In the genomic region with DNA sequence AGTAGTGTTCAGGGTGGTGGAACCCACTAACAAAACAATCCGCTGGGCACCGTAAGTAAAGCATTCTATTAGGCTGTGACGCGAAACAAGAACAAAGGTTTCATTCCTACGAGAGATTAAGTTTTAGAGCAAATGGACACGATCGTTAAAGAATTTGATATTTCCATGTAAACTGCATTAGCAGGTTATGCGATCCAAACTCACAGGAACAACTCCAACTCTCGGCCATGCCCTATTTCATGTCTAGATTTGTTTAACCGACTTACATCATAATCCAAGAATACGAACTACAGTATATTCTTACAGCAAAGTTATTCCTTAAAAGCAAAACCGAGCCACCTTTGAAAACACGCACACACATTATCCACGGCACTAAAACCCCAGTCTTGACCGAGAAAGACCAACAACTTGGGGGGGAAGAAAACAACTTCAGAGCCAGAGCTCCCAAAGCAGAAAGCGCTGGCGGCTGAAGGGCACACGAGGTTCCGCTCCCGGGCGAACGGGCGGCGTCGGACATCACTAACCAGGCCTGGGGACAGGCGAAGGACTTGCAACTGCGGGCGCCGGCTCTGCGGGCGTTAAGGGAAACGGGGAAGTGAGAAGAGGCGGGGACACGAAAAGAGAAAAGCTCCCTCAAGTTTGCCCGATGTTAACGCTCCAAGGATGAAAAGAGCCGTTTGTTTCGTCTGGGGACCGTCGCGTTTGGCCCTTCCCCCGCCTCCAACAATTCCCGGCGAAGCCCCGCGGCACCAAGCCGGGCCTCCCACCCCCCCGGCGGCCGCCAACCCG, we compare ENCODE assay signal across 9 cellular contexts. TPM values are rescaled to one million over a fixed set of nuclear protein-coding genes. Genes with fewer than 3 reads are reported as not detected.
DNase-seq lines count a peak whose midpoint lies in the region; ATAC-seq, FAIRE-seq and TF ChIP-seq lines count a peak whose summit lies in the region.
"Had no signal": no experiment of that assay in that cellular context is flagged by ENCODE, and none has a peak within 500 bp of the region (broad histone marks: within the 10 kb centered on the region; RNA-seq: fewer than 3 reads in every experiment).

No MANE protein-coding gene starts in this region.

- H3K79me2 ChIP-seq in mammary epithelial cell (ENCODE audit: insufficient read depth, low read length) = peaks cover 60% of the 10 kb centered on the region

- peaks cover 4% of the 10 kb centered on the region for H3K4me1 ChIP-seq in mammary epithelial cell (ENCODE audit: insufficient read depth, low read length)
- peaks cover 3% of the 10 kb centered on the region for H3K4me1 ChIP-seq in skeletal muscle satellite cell (ENCODE audit: control insufficient read depth, insufficient read depth, low read length)

- H3K4me3 ChIP-seq in mammary epithelial cell (replicated peaks in 1 of 3; ENCODE audit: insufficient read depth in 1 of 3, low read depth in 2 of 3, low read length in 3 of 3) = peak overlapping the region; percentile 90 to 96 (median 93)
- peak overlapping the region; percentile 97 for H3K4me3 ChIP-seq in skeletal muscle satellite cell (ENCODE audit: low read length)

- H4K20me1 ChIP-seq in mammary epithelial cell (ENCODE audit: insufficient read depth, low read length) = no peaks in the 10 kb centered on the region

- H2AFZ ChIP-seq in mammary epithelial cell (ENCODE audit: low read depth, low read length) = peak overlapping the region; percentile 88

- peak overlapping the region; percentile 97 for H3K27ac ChIP-seq in mammary epithelial cell (ENCODE audit: insufficient read depth, low read depth, low read length)

- in situ Hi-C loops in mammary epithelial cell (cut with MboI; ENCODE audit: low sequenced_read_pairs in 2 of 2) = loop anchor here (25.0 kb wide), 3 partner anchors 234 to 459 kb away; no protein-coding TSS in a partner anchor

- no peaks in the 10 kb centered on the region for H3K36me3 ChIP-seq in mammary epithelial cell (ENCODE audit: insufficient read depth, low read length)
- H3K36me3 ChIP-seq in skeletal muscle satellite cell (ENCODE audit: insufficient read depth, low read length) = no peaks in the 10 kb centered on the region

- under 1% methylated on average over 32 of the region's 51 CpGs for WGBS in mammary epithelial cell (ENCODE audit: low coverage, missing lambda C conversion rate)

- CTCF ChIA-PET in mammary epithelial cell (lab: Charles Lee; ENCODE audit: low non-redundant PET) = interaction anchor here (0.6 to 0.8 kb wide), 5 partner anchors 33 to 362 kb away, joined by 3 to 7 read pairs (median 5); no protein-coding TSS in a partner anchor

- TF ChIP-seq CTCF in D721Med (IDR thresholded peaks at IDR 0.05; ENCODE audit: insufficient read depth, missing control alignments) (no peak), mammary epithelial cell (conservative IDR thresholded peaks at IDR 0.05 in 1 of 2, IDR thresholded peaks at IDR 0.05 in 1 of 2; ENCODE audit: extremely low read depth in 1 of 2, insufficient read depth in 1 of 2, low read depth in 1 of 2, low read length in 2 of 2) (no peak)

- peak; percentile 19 for ATAC-seq in GM19452 (IDR thresholded peaks at IDR 0.05; ENCODE audit: unreplicated experiment)

- H3K27me3 ChIP-seq in mammary epithelial cell (ENCODE audit: insufficient read depth, low read length) (no peaks in the 10 kb centered on the region), skeletal muscle satellite cell (ENCODE audit: control insufficient read depth, insufficient read depth, low read length) (no peaks in the 10 kb centered on the region)

- dilution Hi-C loops in mammary epithelial cell (cut with HindIII; ENCODE audit: low sequenced_read_pairs) = no loop called here

- peak overlapping the region; percentile 88 for H3K4me2 ChIP-seq in mammary epithelial cell (ENCODE audit: insufficient read depth, low read depth, low read length)
- peak overlapping the region; percentile 89 for H3K4me2 ChIP-seq in skeletal muscle satellite cell (ENCODE audit: low read length)

- FAIRE-seq in D721Med (lab: Jason Lieb, UNC) = peak; percentile 51
- FAIRE-seq: colon had no signal

- H3K9me3 ChIP-seq in mammary epithelial cell (replicated peaks; ENCODE audit: insufficient read depth, low read length) (no peaks in the 10 kb centered on the region), skeletal muscle satellite cell (replicated peaks; ENCODE audit: low read length) (no peaks in the 10 kb centered on the region)

- no peak for DNase-seq in D721Med (ENCODE audit: insufficient read length, low spot score)
- peak; percentile 68 for DNase-seq in HT-29 (ENCODE audit: low spot score)
- peak; percentile 55 for DNase-seq in RPMI7951 (ENCODE audit: low read depth)
- DNase-seq in mammary epithelial cell = peak; percentile 56
- peak; percentile 47 for DNase-seq in inferior parietal cortex (ENCODE audit: extremely low spot score)
- no peak for DNase-seq in activated effector memory CD4-positive, alpha-beta T cell treated with Interleukin-2 at 50 U/mL for 16 hours

- BruUV-seq in mammary epithelial cell (replicated peaks; lab: Mats Ljungman, UMichigan) = TSS peak; percentile 44

- H3K9ac ChIP-seq in mammary epithelial cell (ENCODE audit: insufficient read depth, low read length) (peak overlapping the region; percentile 95), skeletal muscle satellite cell (ENCODE audit: low read depth, low read length) (peak overlapping the region; percentile 88)

- intact Hi-C loops in mammary epithelial cell (cut with micrococcal nuclease) = loop anchor here (1.0 to 5.0 kb wide), 5 partner anchors 35 to 1006 kb away; a partner anchor contains a TSS

RNA-seq across cellular contexts. Expression of a gene that starts 0.7 kb away (rescaled TPM):
- 20.1 and 30.9 TPM in 2 replicates for total RNA-seq in HT-29 (2014; rRNA removed; shearing (Covaris generic))
- 23.5 and 23.8 TPM in 2 replicates for total RNA-seq in RPMI7951 (2014; rRNA removed; shearing (Covaris generic))
- 10 to 100 TPM; 50.8 to 66.3 TPM for total RNA-seq in mammary epithelial cell
- 25.4 TPM for polyA plus RNA-seq in mammary epithelial cell
- 65.5 TPM for polyA minus RNA-seq in mammary epithelial cell
- total RNA-seq in skeletal muscle satellite cell (2012; rRNA removed) = 37.4 and 44.6 TPM in 2 replicates

Comparison
In these comparisons a context has a peak if more than half of its experiments do, and no peak if none do; other contexts are left out.
1. DNase-seq: peak in HT-29 (single experiment), RPMI7951 (single experiment), mammary epithelial cell (single experiment) and inferior parietal cortex (single experiment); none in D721Med (single experiment) and activated effector memory CD4-positive, alpha-beta T cell treated with Interleukin-2 at 50 U/mL for 16 hours (single experiment).